In the genomic region with DNA sequence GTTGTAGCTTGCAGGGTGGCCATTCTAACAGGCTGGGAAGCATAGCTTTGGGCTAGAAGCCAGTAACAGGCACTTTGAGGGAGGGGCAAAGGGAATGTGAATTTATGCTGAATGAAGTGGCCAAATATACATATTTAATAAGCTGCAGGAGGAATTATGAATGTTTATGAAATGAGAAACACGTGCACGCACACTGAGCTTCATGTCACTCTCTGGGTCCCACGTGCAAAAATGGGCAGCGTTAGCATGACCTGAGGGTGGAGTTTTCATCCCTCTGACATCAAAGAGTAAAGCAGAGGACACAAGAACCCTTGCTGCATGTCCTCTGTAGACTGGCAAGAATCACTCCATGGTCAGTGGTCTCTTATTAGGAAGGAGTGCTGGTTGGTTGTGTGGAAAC, we compare ENCODE assay signal across 2 cellular contexts.
A peak's percentile ranks its signal among the peaks of the same experiment; 100 is the strongest.
TF ChIP-seq lines count a peak whose summit lies in the region.

No MANE protein-coding gene starts in this region.

TF ChIP-seq in HepG2, 621 proteins besides CTCF, POLR2A, EP300 and RAD21:
- no peak for TF ChIP-seq MYNN (CRISPR knock-in tag; IDR thresholded peaks at IDR 0.05; ENCODE audit: low read depth)
- TF ChIP-seq, protein P1, sequence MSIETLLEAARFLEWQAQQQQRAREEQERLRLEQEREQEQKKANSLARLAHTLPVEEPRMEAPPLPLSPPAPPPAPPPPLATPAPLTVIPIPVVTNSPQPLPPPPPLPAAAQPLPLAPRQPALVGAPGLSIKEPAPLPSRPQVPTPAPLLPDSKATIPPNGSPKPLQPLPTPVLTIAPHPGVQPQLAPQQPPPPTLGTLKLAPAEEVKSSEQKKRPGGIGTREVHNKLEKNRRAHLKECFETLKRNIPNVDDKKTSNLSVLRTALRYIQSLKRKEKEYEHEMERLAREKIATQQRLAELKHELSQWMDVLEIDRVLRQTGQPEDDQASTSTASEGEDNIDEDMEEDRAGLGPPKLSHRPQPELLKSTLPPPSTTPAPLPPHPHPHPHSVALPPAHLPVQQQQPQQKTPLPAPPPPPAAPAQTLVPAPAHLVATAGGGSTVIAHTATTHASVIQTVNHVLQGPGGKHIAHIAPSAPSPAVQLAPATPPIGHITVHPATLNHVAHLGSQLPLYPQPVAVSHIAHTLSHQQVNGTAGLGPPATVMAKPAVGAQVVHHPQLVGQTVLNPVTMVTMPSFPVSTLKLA (IDR thresholded peaks at IDR 0.05): peak; percentile 93

TF ChIP-seq in H1, 55 proteins besides CTCF, POLR2A, EP300 and RAD21:
- TF ChIP-seq TCF12 (IDR thresholded peaks at IDR 0.05; ENCODE audit: low read depth, low read length) (no peak), CEBPB (IDR thresholded peaks at IDR 0.05; ENCODE audit: low read depth, low read length) (no peak), TAF7 (optimal IDR thresholded peaks at IDR 0.05; ENCODE audit: borderline replicate concordance, low read depth, low read length) (no peak), TBP (IDR thresholded peaks at IDR 0.05; ENCODE audit: low read depth, low read length) (no peak), RBBP5 (IDR thresholded peaks at IDR 0.05; ENCODE audit: borderline replicate concordance, low read depth, low read length) (no peak), POLR2AphosphoS5 (IDR thresholded peaks at IDR 0.05; ENCODE audit: low read depth, low read length) (no peak), KDM4A (IDR thresholded peaks at IDR 0.05; ENCODE audit: low read depth, low read length, severe bottlenecking) (no peak)
- TF ChIP-seq, protein P2, sequence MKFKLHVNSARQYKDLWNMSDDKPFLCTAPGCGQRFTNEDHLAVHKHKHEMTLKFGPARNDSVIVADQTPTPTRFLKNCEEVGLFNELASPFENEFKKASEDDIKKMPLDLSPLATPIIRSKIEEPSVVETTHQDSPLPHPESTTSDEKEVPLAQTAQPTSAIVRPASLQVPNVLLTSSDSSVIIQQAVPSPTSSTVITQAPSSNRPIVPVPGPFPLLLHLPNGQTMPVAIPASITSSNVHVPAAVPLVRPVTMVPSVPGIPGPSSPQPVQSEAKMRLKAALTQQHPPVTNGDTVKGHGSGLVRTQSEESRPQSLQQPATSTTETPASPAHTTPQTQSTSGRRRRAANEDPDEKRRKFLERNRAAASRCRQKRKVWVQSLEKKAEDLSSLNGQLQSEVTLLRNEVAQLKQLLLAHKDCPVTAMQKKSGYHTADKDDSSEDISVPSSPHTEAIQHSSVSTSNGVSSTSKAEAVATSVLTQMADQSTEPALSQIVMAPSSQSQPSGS (IDR thresholded peaks at IDR 0.05; ENCODE audit: low read length): no peak
- TF ChIP-seq, protein P3, sequence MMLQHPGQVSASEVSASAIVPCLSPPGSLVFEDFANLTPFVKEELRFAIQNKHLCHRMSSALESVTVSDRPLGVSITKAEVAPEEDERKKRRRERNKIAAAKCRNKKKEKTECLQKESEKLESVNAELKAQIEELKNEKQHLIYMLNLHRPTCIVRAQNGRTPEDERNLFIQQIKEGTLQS (IDR thresholded peaks at IDR 0.05; ENCODE audit: insufficient read depth, low read depth, low read length): no peak
